16 cellular contexts compared by ENCODE assay signal in genomic region chr7:24702674-24703235, GRCh38. TPM values are rescaled to one million over a fixed set of nuclear protein-coding genes. Genes with fewer than 3 reads are reported as not detected.
DNase-seq lines count a peak whose midpoint lies in the region; ATAC-seq, FAIRE-seq and TF ChIP-seq lines count a peak whose summit lies in the region.
"Had no signal": no experiment of that assay in that cellular context is flagged by ENCODE, and none has a peak within 500 bp of the region (broad histone marks: within the 10 kb centered on the region; RNA-seq: fewer than 3 reads in every experiment).

No MANE protein-coding gene starts in this region.

- H4K20me1 ChIP-seq in BLaER1 = peaks cover 70% of the 10 kb centered on the region

- H3K4me3 ChIP-seq in BLaER1 (no peak overlapping the region), bronchial epithelial cell (ENCODE audit: low read depth, low read length) (no peak overlapping the region)
- H3K4me3 ChIP-seq: K562, upper lobe of left lung had no signal

- H3K4me1 ChIP-seq in BLaER1 = peaks cover 70% of the 10 kb centered on the region

- H3K36me3 ChIP-seq in BLaER1 (peaks cover 6% of the 10 kb centered on the region; the same call in 1 of the 2 replicates), bronchial epithelial cell (ENCODE audit: control insufficient read depth, insufficient read depth, low read length) (peaks cover 6% of the 10 kb centered on the region)
- H3K36me3 ChIP-seq: neutrophil, upper lobe of left lung had no signal

- no peak for TF ChIP-seq CTCF in bronchial epithelial cell (IDR thresholded peaks at IDR 0.05; ENCODE audit: insufficient read depth, low read length, severe bottlenecking)

- DNase-seq in M059J (ENCODE audit: low read depth) (peak; percentile 18), bronchial epithelial cell (ENCODE audit: low read depth) (no peak), occipital lobe (lab: John Stamatoyannopoulos, UW) (peak; percentile 36), putamen (ENCODE audit: low spot score) (no peak), NCI-H524 (lab: John Stamatoyannopoulos, UW) (no peak), ecto neural progenitor cell (ENCODE audit: low spot score) (no peak)
- DNase-seq: activated CD8-positive, alpha-beta memory T cell treated with anti-CD3 and anti-CD28 coated beads for 24 hours; cerebellar nuclear complex; NCI-H2029 treated with DMSO at 0.1 percent for 48 hours; NCI-H526; stimulated activated naive CD4-positive, alpha-beta T cell; upper lobe of left lung had no signal

- H3K9me3 ChIP-seq in BLaER1 = no peaks in the 10 kb centered on the region
- H3K9me3 ChIP-seq: neutrophil, upper lobe of left lung had no signal

- peaks cover 38% of the 10 kb centered on the region for H3K27me3 ChIP-seq in BLaER1
- H3K27me3 ChIP-seq in bronchial epithelial cell (ENCODE audit: control insufficient read depth, insufficient read depth, low read length) = no peaks in the 10 kb centered on the region
- H3K27me3 ChIP-seq: upper lobe of left lung had no signal

- ATAC-seq in HG03521 (IDR thresholded peaks at IDR 0.05; ENCODE audit: unreplicated experiment) = no peak
- ATAC-seq: K562 had no signal

- H3K27ac ChIP-seq in BLaER1 = no peak overlapping the region
- H3K27ac ChIP-seq: neutrophil, upper lobe of left lung had no signal

- H3K4me2 ChIP-seq in BLaER1 = peak overlapping the region; percentile 94

- FAIRE-seq in bronchial epithelial cell (lab: Jason Lieb, UNC) = peak; percentile 32
- FAIRE-seq: K562 had no signal

- H3K9ac ChIP-seq in BLaER1 = no peak overlapping the region

RNA-seq across cellular contexts. Expression of gene GSDME, which starts 54.5 kb away (rescaled TPM):
- 17.4 and 24.8 TPM in 2 replicates for total RNA-seq in M059J (2014; rRNA removed; shearing (Covaris generic))
- total RNA-seq in bronchial epithelial cell (63.7 and 79.4 TPM in 2 replicates), occipital lobe (38.2 TPM)

Comparison
In these comparisons a context has a peak if more than half of its experiments do, and no peak if none do; other contexts are left out.
1. DNase-seq: peak in M059J (single experiment) and occipital lobe (single experiment); none in bronchial epithelial cell (single experiment), putamen (single experiment), NCI-H524 (0 of 2) and ecto neural progenitor cell (single experiment).